ENCODE assay signal across 1 cellular context in the genomic region with DNA sequence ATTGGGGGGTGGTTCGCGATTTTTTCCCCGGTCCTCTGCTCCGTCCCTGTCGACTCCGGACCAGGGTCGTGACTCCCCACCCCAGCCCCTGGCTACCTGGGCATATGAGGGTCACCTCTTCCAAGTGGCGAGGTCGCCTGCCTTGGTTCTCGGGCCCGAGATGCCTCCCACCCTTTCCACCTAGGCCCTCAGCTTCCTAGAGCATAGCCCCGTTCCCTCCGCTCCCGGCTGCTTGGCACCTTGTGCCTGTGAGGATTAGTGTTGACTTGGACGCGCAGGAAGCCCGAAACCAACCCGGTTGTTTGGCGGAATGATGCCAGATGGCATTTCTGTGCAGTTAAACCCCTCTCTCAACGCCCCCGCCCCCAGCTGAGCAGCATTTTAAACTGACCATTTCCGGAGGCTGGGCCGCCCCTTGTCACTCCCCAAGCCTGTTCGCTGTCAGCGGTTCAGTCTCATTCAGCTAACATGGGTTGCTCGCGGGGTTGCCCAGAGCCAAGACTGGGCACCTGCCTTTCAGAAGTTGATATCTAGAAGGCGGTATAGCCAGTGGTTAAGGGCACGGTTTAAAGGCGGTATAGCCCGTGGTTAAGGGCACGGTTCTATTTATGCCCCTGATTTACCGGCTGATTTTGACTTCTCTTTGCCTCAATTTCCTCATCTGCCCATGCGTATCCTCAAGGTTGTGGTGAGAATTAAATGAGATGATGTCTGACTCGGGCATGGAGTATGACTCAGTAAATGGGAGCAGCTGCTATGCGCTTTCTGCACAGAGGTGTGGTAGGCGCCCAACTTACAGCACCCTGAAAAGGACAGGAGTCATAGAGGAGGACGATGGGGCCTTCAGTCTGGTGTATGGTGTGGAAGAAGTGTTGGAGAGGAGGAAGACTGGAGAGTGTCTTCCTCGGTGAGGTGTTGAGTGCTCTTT.
TF ChIP-seq lines count a peak whose summit lies in the region.

No MANE protein-coding gene starts in this region.

TF ChIP-seq in HepG2, 621 proteins besides CTCF, POLR2A, EP300 and RAD21 (continued from another document and continues in another):
- TF ChIP-seq PRDM15 (CRISPR knock-in tag; IDR thresholded peaks at IDR 0.05): no peak
- TF ChIP-seq, protein P1, sequence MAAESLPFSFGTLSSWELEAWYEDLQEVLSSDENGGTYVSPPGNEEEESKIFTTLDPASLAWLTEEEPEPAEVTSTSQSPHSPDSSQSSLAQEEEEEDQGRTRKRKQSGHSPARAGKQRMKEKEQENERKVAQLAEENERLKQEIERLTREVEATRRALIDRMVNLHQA (CRISPR knock-in tag; IDR thresholded peaks at IDR 0.05): no peak
- TF ChIP-seq NRL (CRISPR knock-in tag; IDR thresholded peaks at IDR 0.05; ENCODE audit: borderline replicate concordance): peak; percentile 54; the same call in 1 of the 2 replicates
- TF ChIP-seq ZNF318 (CRISPR knock-in tag; IDR thresholded peaks at IDR 0.05): no peak
- TF ChIP-seq ZBTB7B (CRISPR knock-in tag; IDR thresholded peaks at IDR 0.05): 0 out of 2 replicates have a peak, but pooled peaks have one; percentile 15
- TF ChIP-seq, protein P2, sequence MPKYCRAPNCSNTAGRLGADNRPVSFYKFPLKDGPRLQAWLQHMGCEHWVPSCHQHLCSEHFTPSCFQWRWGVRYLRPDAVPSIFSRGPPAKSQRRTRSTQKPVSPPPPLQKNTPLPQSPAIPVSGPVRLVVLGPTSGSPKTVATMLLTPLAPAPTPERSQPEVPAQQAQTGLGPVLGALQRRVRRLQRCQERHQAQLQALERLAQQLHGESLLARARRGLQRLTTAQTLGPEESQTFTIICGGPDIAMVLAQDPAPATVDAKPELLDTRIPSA (CRISPR knock-in tag; IDR thresholded peaks at IDR 0.05; ENCODE audit: borderline replicate concordance): 0 out of 2 replicates have a peak, but pooled peaks have one; percentile 54
- no peak for TF ChIP-seq ZNF496 (CRISPR knock-in tag; IDR thresholded peaks at IDR 0.05; ENCODE audit: insufficient replicate concordance)
- TF ChIP-seq, protein P3, sequence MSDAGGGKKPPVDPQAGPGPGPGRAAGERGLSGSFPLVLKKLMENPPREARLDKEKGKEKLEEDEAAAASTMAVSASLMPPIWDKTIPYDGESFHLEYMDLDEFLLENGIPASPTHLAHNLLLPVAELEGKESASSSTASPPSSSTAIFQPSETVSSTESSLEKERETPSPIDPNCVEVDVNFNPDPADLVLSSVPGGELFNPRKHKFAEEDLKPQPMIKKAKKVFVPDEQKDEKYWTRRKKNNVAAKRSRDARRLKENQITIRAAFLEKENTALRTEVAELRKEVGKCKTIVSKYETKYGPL (CRISPR knock-in tag; IDR thresholded peaks at IDR 0.05): no peak
- TF ChIP-seq GABPA (IDR thresholded peaks at IDR 0.05; ENCODE audit: low read depth, low read length): peak; percentile 29; the same call in 1 of the 2 replicates
- no peak; the same call in 1 of the 2 replicates for TF ChIP-seq GABPA (CRISPR knock-in tag; IDR thresholded peaks at IDR 0.05; ENCODE audit: low read depth)
- peak; percentile 68 for TF ChIP-seq IKZF4 (CRISPR knock-in tag; IDR thresholded peaks at IDR 0.05; ENCODE audit: borderline replicate concordance, low read depth, not compliant biosample characterization)
- TF ChIP-seq TCF12 (IDR thresholded peaks at IDR 0.05): no peak
- no peak for TF ChIP-seq TCF12 (CRISPR knock-in tag; IDR thresholded peaks at IDR 0.05)
- no peak for TF ChIP-seq ZBTB26 (CRISPR knock-in tag; IDR thresholded peaks at IDR 0.05; ENCODE audit: borderline replicate concordance)
- 0 out of 2 replicates have a peak, but pooled peaks have one; percentile 40 for TF ChIP-seq ZNF44 (CRISPR knock-in tag; IDR thresholded peaks at IDR 0.05)
- TF ChIP-seq ZNF597 (CRISPR knock-in tag; IDR thresholded peaks at IDR 0.05): no peak
- TF ChIP-seq, protein P4, sequence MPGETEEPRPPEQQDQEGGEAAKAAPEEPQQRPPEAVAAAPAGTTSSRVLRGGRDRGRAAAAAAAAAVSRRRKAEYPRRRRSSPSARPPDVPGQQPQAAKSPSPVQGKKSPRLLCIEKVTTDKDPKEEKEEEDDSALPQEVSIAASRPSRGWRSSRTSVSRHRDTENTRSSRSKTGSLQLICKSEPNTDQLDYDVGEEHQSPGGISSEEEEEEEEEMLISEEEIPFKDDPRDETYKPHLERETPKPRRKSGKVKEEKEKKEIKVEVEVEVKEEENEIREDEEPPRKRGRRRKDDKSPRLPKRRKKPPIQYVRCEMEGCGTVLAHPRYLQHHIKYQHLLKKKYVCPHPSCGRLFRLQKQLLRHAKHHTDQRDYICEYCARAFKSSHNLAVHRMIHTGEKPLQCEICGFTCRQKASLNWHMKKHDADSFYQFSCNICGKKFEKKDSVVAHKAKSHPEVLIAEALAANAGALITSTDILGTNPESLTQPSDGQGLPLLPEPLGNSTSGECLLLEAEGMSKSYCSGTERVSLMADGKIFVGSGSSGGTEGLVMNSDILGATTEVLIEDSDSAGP (CRISPR knock-in tag; IDR thresholded peaks at IDR 0.05; ENCODE audit: borderline replicate concordance): peak; percentile 12; the same call in 1 of the 2 replicates
- TF ChIP-seq ZMAT3 (CRISPR knock-in tag; conservative IDR thresholded peaks at IDR 0.05): 0 out of 2 replicates have a peak, but pooled peaks have one; percentile 14
- TF ChIP-seq ZSCAN31 (CRISPR knock-in tag; IDR thresholded peaks at IDR 0.05; ENCODE audit: low read depth): no peak
- no peak for TF ChIP-seq ZBTB46 (CRISPR knock-in tag; IDR thresholded peaks at IDR 0.05; ENCODE audit: borderline replicate concordance)
